8 cellular contexts compared by ENCODE assay signal in the genomic region with DNA sequence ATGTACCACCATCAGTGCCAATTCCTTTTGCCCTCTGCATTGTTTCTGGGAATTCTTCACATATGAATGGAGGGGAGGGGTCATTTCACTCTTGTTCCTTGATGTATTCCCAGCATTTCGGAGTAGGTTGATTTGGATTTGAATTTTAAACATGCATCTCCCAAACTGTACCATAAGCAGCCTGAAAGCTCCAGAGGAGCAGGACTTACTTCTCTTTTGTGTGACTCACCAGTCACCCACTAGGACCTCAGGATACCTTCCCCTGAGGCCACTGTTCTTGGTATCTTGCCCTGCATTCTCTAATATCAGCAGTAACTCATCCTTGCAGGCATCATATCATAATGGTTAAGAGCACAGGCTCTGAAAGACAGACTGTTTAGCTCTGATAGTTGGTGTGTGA. TPM values are rescaled to one million over a fixed set of nuclear protein-coding genes. Genes with fewer than 3 reads are reported as not detected.
DNase-seq lines count a peak whose midpoint lies in the region; ATAC-seq and TF ChIP-seq lines count a peak whose summit lies in the region.

No MANE protein-coding gene starts in this region.

- TF ChIP-seq POLR2A in sigmoid colon (IDR thresholded peaks at IDR 0.05): no peak

- WGBS in sigmoid colon, 2 donors: 52 to 75% methylated on average over 1 of the region's 1 CpG

- H3K36me3 ChIP-seq in SJSA1 (peaks cover 37% of the 10 kb centered on the region), fibroblast of lung (ENCODE audit: control insufficient read depth, insufficient read depth, low read length) (peaks cover 6% of the 10 kb centered on the region), sigmoid colon (peaks cover 8 to 45% (median 12%) of the 10 kb centered on the region in 4 donors)

- peaks cover 14% of the 10 kb centered on the region for H3K79me2 ChIP-seq in fibroblast of lung (ENCODE audit: control insufficient read depth, insufficient read depth, low read length)

- H3K27me3 ChIP-seq in SJSA1 (replicated peaks) (no peaks in the 10 kb centered on the region), fibroblast of lung (ENCODE audit: control insufficient read depth, insufficient read depth, low read length) (no peaks in the 10 kb centered on the region), sigmoid colon (no peaks in the 10 kb centered on the region)

- H3K4me3 ChIP-seq in GM12875 (ENCODE audit: low read depth, low read length): peak overlapping the region; percentile 73
- H3K4me3 ChIP-seq in SJSA1: peak overlapping the region; percentile 63
- H3K4me3 ChIP-seq in fibroblast of lung (replicated peaks in 1 of 4; ENCODE audit: control extremely low read depth in 1 of 4, insufficient read depth in 1 of 4, low read depth in 3 of 4, low read length in 4 of 4): peak overlapping the region; percentile 59 to 99 (median 88)
- H3K4me3 ChIP-seq in sigmoid colon: peak overlapping the region; percentile 74 to 97 (median 87)

- H3K4me2 ChIP-seq in fibroblast of lung (ENCODE audit: extremely low read depth, insufficient read depth, low read length): peak overlapping the region; percentile 46

- no peak for DNase-seq in SJSA1 (ENCODE audit: low read depth in 1 of 2, low spot score in 2 of 2)
- no peak for DNase-seq in fibroblast of lung (ENCODE audit: low read depth in 2 of 2)
- DNase-seq in sigmoid colon: no peak
- DNase-seq in hepatic stellate cell (ENCODE audit: low spot score): no peak
- no peak for DNase-seq in HPDE6-E6E7 (ENCODE audit: extremely low spot score)
- no peak for DNase-seq in GM19238 (ENCODE audit: insufficient read length, low spot score)

- H3K27ac ChIP-seq in SJSA1 (no peak overlapping the region; the same call in 1 of the 2 replicates), fibroblast of lung (ENCODE audit: insufficient read depth, low read length) (peak overlapping the region; percentile 69), sigmoid colon (peak overlapping the region in 3 of 4 donors; percentile 90 to 93 (median 90))

- ATAC-seq in HG02938 (IDR thresholded peaks at IDR 0.05; ENCODE audit: unreplicated experiment): no peak

- H3K9me3 ChIP-seq in SJSA1 (replicated peaks) (no peaks in the 10 kb centered on the region), fibroblast of lung (ENCODE audit: control insufficient read depth, insufficient read depth, low read depth, low read length) (no peaks in the 10 kb centered on the region), sigmoid colon (no peaks in the 10 kb centered on the region)

- TF ChIP-seq EP300 in sigmoid colon (IDR thresholded peaks at IDR 0.05): no peak

- no peak overlapping the region for H3K9ac ChIP-seq in fibroblast of lung (ENCODE audit: insufficient read depth, low read length)

- H3K4me1 ChIP-seq in SJSA1 (replicated peaks) (peaks cover 19% of the 10 kb centered on the region), fibroblast of lung (ENCODE audit: control insufficient read depth, extremely low read depth, insufficient read depth, low read length) (peaks cover 13% of the 10 kb centered on the region), sigmoid colon (peaks cover 0 to 41% (median 27%) of the 10 kb centered on the region in 4 donors)

- H4K20me1 ChIP-seq in fibroblast of lung (ENCODE audit: control insufficient read depth, extremely low read depth, insufficient read depth, low read length): no peaks in the 10 kb centered on the region

- TF ChIP-seq CTCF in GM12875 (IDR thresholded peaks at IDR 0.05; ENCODE audit: borderline replicate concordance, insufficient read depth, low read depth, low read length) (no peak), fibroblast of lung (conservative IDR thresholded peaks at IDR 0.05 in 1 of 2, IDR thresholded peaks at IDR 0.05 in 1 of 2; ENCODE audit: low read depth in 1 of 2, low read length in 2 of 2) (no peak), sigmoid colon (IDR thresholded peaks at IDR 0.05) (no peak)

- no peak overlapping the region for H2AFZ ChIP-seq in fibroblast of lung (ENCODE audit: low read length)

- intact Hi-C loops in sigmoid colon (cut with DNase I): loop anchor here (2.0 to 5.0 kb wide), 2 partner anchors 44 to 114 kb away; a partner anchor contains a TSS

RNA-seq across cellular contexts. Expression of a gene that starts 0.7 kb away (rescaled TPM):
- total RNA-seq in SJSA1 (2014; rRNA removed; shearing (Covaris generic)): 24.6 and 34.3 TPM in 2 replicates
- total RNA-seq in fibroblast of lung: 13.9 and 18.2 TPM in 2 replicates
- 20.3 and 23.1 TPM in 2 replicates for polyA plus RNA-seq in fibroblast of lung
- 49.9 and 65.2 TPM in 2 replicates for polyA plus RNA-seq in fibroblast of lung (2012)
- polyA minus RNA-seq in fibroblast of lung (ENCODE audit: low replicate concordance): 7.3 and 30.4 TPM in 2 replicates
- total RNA-seq in sigmoid colon: 10 to 100 TPM; 14.1 to 25.7 (median 18.3) TPM
- 10 to 100 TPM; 65.9 to 70.2 (median 68.5) TPM for polyA plus RNA-seq in sigmoid colon

RNA-seq across cellular contexts. Expression of a gene that starts 0.9 kb away (rescaled TPM):
- total RNA-seq in SJSA1 (2014; rRNA removed; shearing (Covaris generic)): 9.7 and 10.5 TPM in 2 replicates
- total RNA-seq in fibroblast of lung (19.0 and 22.5 TPM in 2 replicates), sigmoid colon (10 to 100 TPM; 23.2 to 44.9 (median 34.6) TPM)
- polyA plus RNA-seq in fibroblast of lung (5.7 and 7.2 TPM in 2 replicates), sigmoid colon (100 to 1,000 TPM in 1 of 3 donors, 10 to 100 TPM in 2; 58.4 to 116 (median 84.1) TPM)
- 6.3 and 7.3 TPM in 2 replicates for polyA plus RNA-seq in fibroblast of lung (2012)
- 16.2 and 33.9 TPM in 2 replicates for polyA minus RNA-seq in fibroblast of lung (ENCODE audit: low replicate concordance)

RNA-seq across cellular contexts. Expression of a gene that starts 4.9 kb away (rescaled TPM):
- total RNA-seq in SJSA1 (2014; rRNA removed; shearing (Covaris generic)): 13.7 and 18.8 TPM in 2 replicates
- total RNA-seq in fibroblast of lung (30.3 and 60.3 TPM in 2 replicates), sigmoid colon (10 to 100 TPM; 10.3 to 14.4 (median 11.0) TPM)
- polyA plus RNA-seq in fibroblast of lung (19.7 and 21.4 TPM in 2 replicates), sigmoid colon (1 to 10 TPM; 3.0 to 6.9 (median 3.2) TPM)
- polyA plus RNA-seq in fibroblast of lung (2012): 25.5 and 28.5 TPM in 2 replicates
- 88.4 and 136 TPM in 2 replicates for polyA minus RNA-seq in fibroblast of lung (ENCODE audit: low replicate concordance)

RNA-seq across cellular contexts. Expression of a gene that starts 17.6 kb away (rescaled TPM):
- total RNA-seq in SJSA1 (2014; rRNA removed; shearing (Covaris generic)): 60.6 and 87.0 TPM in 2 replicates
- total RNA-seq in fibroblast of lung: 145 and 159 TPM in 2 replicates
- 51.9 and 149 TPM in 2 replicates for polyA plus RNA-seq in fibroblast of lung
- 56.7 and 156 TPM in 2 replicates for polyA plus RNA-seq in fibroblast of lung (2012)
- polyA minus RNA-seq in fibroblast of lung (ENCODE audit: low replicate concordance): 103 and 333 TPM in 2 replicates
- total RNA-seq in sigmoid colon: 1 to 10 TPM; 4.8 to 9.7 (median 7.7) TPM
- 10 to 100 TPM in 1 of 3 donors, 1 to 10 TPM in 2; 1.2 to 15.6 (median 1.8) TPM for polyA plus RNA-seq in sigmoid colon

RNA-seq across cellular contexts. Expression of a gene that starts 37.1 kb away (rescaled TPM):
- 143 and 184 TPM in 2 replicates for total RNA-seq in SJSA1 (2014; rRNA removed; shearing (Covaris generic))
- total RNA-seq in fibroblast of lung (72.4 and 73.0 TPM in 2 replicates), sigmoid colon (10 to 100 TPM; 40.5 to 46.6 (median 43.3) TPM)
- polyA plus RNA-seq in fibroblast of lung (88.0 and 110 TPM in 2 replicates), sigmoid colon (10 to 100 TPM; 24.6 to 50.8 (median 27.3) TPM)
- polyA plus RNA-seq in fibroblast of lung (2012): 86.4 and 113 TPM in 2 replicates
- 20.4 and 32.4 TPM in 2 replicates for polyA minus RNA-seq in fibroblast of lung (ENCODE audit: low replicate concordance)
